10 cellular contexts compared by ENCODE assay signal in the genomic region with DNA sequence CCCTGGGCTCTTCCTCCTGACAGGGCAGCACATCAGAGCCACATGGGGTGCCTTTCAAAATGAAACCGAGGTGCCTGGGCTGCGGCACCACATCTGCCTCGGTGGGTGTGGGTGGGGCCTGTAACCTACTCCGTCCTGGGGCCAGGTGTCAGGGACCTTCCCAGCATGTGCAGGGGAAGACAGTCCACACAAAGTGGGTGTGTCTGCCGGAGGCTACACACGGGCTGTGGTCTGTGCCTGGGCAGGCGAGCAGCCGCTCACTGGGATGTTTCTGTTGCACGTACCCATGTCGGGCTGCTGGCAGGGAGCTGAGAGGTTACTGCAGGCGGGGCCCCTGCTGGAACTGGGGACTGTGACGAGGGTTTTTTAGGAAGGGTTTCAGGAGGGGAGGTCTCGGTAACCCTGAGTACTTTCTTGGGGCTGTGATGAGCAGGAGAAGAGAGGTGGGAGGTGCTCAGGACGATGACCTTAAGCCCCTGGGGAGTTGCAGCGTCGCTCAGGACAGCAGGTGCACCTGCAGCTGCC.
A peak's percentile ranks its signal among the peaks of the same experiment; 100 is the strongest.
DNase-seq lines count a peak whose midpoint lies in the region; ATAC-seq, FAIRE-seq and TF ChIP-seq lines count a peak whose summit lies in the region.
"Had no signal": no experiment of that assay in that cellular context is flagged by ENCODE, and none has a peak within 500 bp of the region (broad histone marks: within the 10 kb centered on the region; RNA-seq: fewer than 3 reads in every experiment).

No MANE protein-coding gene starts in this region.

- H3K27me3 ChIP-seq in MM.1S (replicated peaks; ENCODE audit: insufficient read depth, low read length) (no peaks in the 10 kb centered on the region), osteoblast (ENCODE audit: insufficient read depth, low read length) (no peaks in the 10 kb centered on the region)

- peaks cover 6% of the 10 kb centered on the region for H3K4me1 ChIP-seq in MM.1S (ENCODE audit: low read length)
- H3K4me1 ChIP-seq in osteoblast (ENCODE audit: insufficient read depth, low read length), result peaks cover 5% of the 10 kb centered on the region

- H3K27me3 Mint-ChIP-seq in activated naive CD8-positive, alpha-beta T cell treated with anti-CD3 and anti-CD28 coated beads, Interleukin-2, amount 50 U/mL, for 24 hours, result no peaks in the 10 kb centered on the region

- H3K79me2 ChIP-seq in MM.1S (ENCODE audit: low read length) (peaks cover 11% of the 10 kb centered on the region), osteoblast (ENCODE audit: insufficient read depth, low read length) (peaks cover 59% of the 10 kb centered on the region)

- no peaks in the 10 kb centered on the region for H3K36me3 ChIP-seq in MM.1S (replicated peaks; ENCODE audit: insufficient read depth, low read length)
- H3K36me3 ChIP-seq in osteoblast (ENCODE audit: insufficient read depth, low read length), result peaks cover 80% of the 10 kb centered on the region

- H3K4me2 ChIP-seq in MM.1S (ENCODE audit: low read depth, low read length), result peak overlapping the region; percentile 46; the same call in 1 of the 2 replicates
- no peak overlapping the region for H3K4me2 ChIP-seq in osteoblast (ENCODE audit: insufficient read depth, low read length)

- H3K27ac Mint-ChIP-seq in activated naive CD8-positive, alpha-beta T cell treated with anti-CD3 and anti-CD28 coated beads, Interleukin-2, amount 50 U/mL, for 24 hours, result peak overlapping the region; percentile 31

- no peaks in the 10 kb centered on the region for H3K9me3 ChIP-seq in MM.1S (replicated peaks; ENCODE audit: insufficient read depth, low read length)
- H3K9me3 ChIP-seq in osteoblast (ENCODE audit: low read depth, low read length), result no peaks in the 10 kb centered on the region

- H3K9ac ChIP-seq in MM.1S (ENCODE audit: low read length), result peak overlapping the region; percentile 32; the same call in 1 of the 2 replicates

- no peak overlapping the region for H2AFZ ChIP-seq in MM.1S (ENCODE audit: low read length)
- no peak overlapping the region for H2AFZ ChIP-seq in osteoblast (ENCODE audit: low read length)

- H4K20me1 ChIP-seq in MM.1S (ENCODE audit: insufficient read depth, low read length) (no peaks in the 10 kb centered on the region), osteoblast (ENCODE audit: insufficient read depth, low read length) (peaks cover 69% of the 10 kb centered on the region)

- no peaks in the 10 kb centered on the region for H3K9me3 Mint-ChIP-seq in activated naive CD8-positive, alpha-beta T cell treated with anti-CD3 and anti-CD28 coated beads, Interleukin-2, amount 50 U/mL, for 24 hours

- H3K4me1 Mint-ChIP-seq in activated naive CD8-positive, alpha-beta T cell treated with anti-CD3 and anti-CD28 coated beads, Interleukin-2, amount 50 U/mL, for 24 hours, result peaks cover 15% of the 10 kb centered on the region

- FAIRE-seq in GM12892 (lab: Jason Lieb, UNC), result peak; percentile 54
- FAIRE-seq: HTR-8/SVneo had no signal

- H3K9me2 ChIP-seq in MM.1S (replicated peaks; ENCODE audit: insufficient read depth, low read length), result no peaks in the 10 kb centered on the region

- H3F3A ChIP-seq in MM.1S (ENCODE audit: insufficient read depth, low read length), result peaks cover 8% of the 10 kb centered on the region; the same call in 1 of the 2 replicates

- TF ChIP-seq POLR2A in GM12892 (IDR thresholded peaks at IDR 0.05; ENCODE audit: low read depth, low read length), result no peak

- H3K27ac ChIP-seq in MM.1S (ENCODE audit: low read length), result peak overlapping the region; percentile 45; the same call in 1 of the 2 replicates
- no peak overlapping the region for H3K27ac ChIP-seq in osteoblast (ENCODE audit: low read depth, low read length)

- ATAC-seq in activated naive CD8-positive, alpha-beta T cell treated with anti-CD3 and anti-CD28 coated beads, Interleukin-2, amount 50 U/mL, for 24 hours, result peak; percentile 45
- ATAC-seq in HG03457 (IDR thresholded peaks at IDR 0.05; ENCODE audit: unreplicated experiment), result no peak

- H3K4me3 ChIP-seq in MM.1S (ENCODE audit: low read length), result no peak overlapping the region
- no peak overlapping the region for H3K4me3 ChIP-seq in osteoblast (ENCODE audit: insufficient read depth, low read length)
- H3K4me3 ChIP-seq in foreskin fibroblast (ENCODE audit: low read depth in 1 of 2, low read length in 2 of 2), result no peak overlapping the region

- H3K36me3 Mint-ChIP-seq in activated naive CD8-positive, alpha-beta T cell treated with anti-CD3 and anti-CD28 coated beads, Interleukin-2, amount 50 U/mL, for 24 hours (ENCODE audit: low read depth), result peaks cover 23% of the 10 kb centered on the region

- DNase-seq in GM12892 (ENCODE audit: insufficient read length), result peak; percentile 64
- DNase-seq in MM.1S, result peak; percentile 97
- DNase-seq in activated naive CD8-positive, alpha-beta T cell treated with anti-CD3 and anti-CD28 coated beads, Interleukin-2, amount 50 U/mL, for 24 hours, result no peak
- DNase-seq in osteoblast (ENCODE audit: insufficient read length, low spot score, missing footprints), result peak; percentile 83
- no peak for DNase-seq in foreskin fibroblast
- no peak for DNase-seq in DMS 273 treated with DMSO at 0.1 percent for 48 hours (lab: John Stamatoyannopoulos, UW)
- DNase-seq: DMS79 treated with DMSO at 0.1 percent for 48 hours, substantia nigra had no signal

- TF ChIP-seq CTCF in MM.1S (IDR thresholded peaks at IDR 0.05; ENCODE audit: low read length), result no peak
- no peak for TF ChIP-seq CTCF in osteoblast (IDR thresholded peaks at IDR 0.05; ENCODE audit: extremely low read depth, low read depth, low read length)
- no peak for TF ChIP-seq CTCF in foreskin fibroblast (IDR thresholded peaks at IDR 0.05; ENCODE audit: low read depth, low read length)

- H3K4me3 Mint-ChIP-seq in activated naive CD8-positive, alpha-beta T cell treated with anti-CD3 and anti-CD28 coated beads, Interleukin-2, amount 50 U/mL, for 24 hours, result no peak overlapping the region

Comparison
In these comparisons a context has a peak if more than half of its experiments do, and no peak if none do; other contexts are left out.
1. DNase-seq: peak in GM12892 (single experiment), MM.1S (single experiment) and osteoblast (single experiment); none in activated naive CD8-positive, alpha-beta T cell treated with anti-CD3 and anti-CD28 coated beads, Interleukin-2, amount 50 U/mL, for 24 hours (single experiment), foreskin fibroblast (0 of 2) and DMS 273 treated with DMSO at 0.1 percent for 48 hours (single experiment).